ENCODE assay signal across 21 cellular contexts in the genomic region with DNA sequence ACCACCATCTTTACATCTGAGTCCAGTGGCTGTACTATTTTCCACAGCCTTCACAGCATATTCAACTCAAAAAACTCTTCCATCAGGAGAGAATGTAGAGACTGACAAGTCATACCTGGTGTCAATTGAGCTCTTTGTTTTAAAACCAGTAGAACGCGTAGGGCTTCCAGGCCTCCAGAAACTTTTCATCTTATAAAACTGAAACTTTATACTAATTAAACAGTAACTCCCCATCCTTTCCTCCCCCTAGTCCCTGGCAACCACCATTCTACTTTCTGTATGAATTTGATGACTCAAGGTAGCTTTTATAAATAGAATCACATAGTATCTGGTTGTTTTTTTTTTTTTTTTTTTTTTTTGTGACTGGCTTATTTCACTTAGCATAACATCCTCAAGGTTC. TPM values are rescaled to one million over a fixed set of nuclear protein-coding genes. Genes with fewer than 3 reads are reported as not detected.
DNase-seq lines count a peak whose midpoint lies in the region; ATAC-seq, FAIRE-seq and TF ChIP-seq lines count a peak whose summit lies in the region.
"Had no signal": no experiment of that assay in that cellular context is flagged by ENCODE, and none has a peak within 500 bp of the region (broad histone marks: within the 10 kb centered on the region; RNA-seq: fewer than 3 reads in every experiment).

No MANE protein-coding gene starts in this region.

- no peak for FAIRE-seq in kidney (lab: Jason Lieb, UNC)
- FAIRE-seq: A549 had no signal

- no peaks in the 10 kb centered on the region for H3F3A ChIP-seq in PC-3 (ENCODE audit: low read length, unreplicated experiment)

- no peak overlapping the region for H3K27ac Mint-ChIP-seq in activated CD4-positive, alpha-beta T cell treated with anti-CD3 and anti-CD28 coated beads, Interleukin-2, amount 10 ng/mL, durations not matched to agents 24 days and 14 days
- H3K27ac Mint-ChIP-seq: CD8-positive, alpha-beta T cell; IgD-negative memory B cell had no signal

- no peaks in the 10 kb centered on the region for H3K36me3 ChIP-seq in PC-3 (ENCODE audit: low read depth, low read length)
- no peaks in the 10 kb centered on the region for H3K36me3 ChIP-seq in kidney (ENCODE audit: control insufficient read depth in 1 of 2, insufficient read depth in 2 of 2, low read length in 2 of 2)
- H3K36me3 ChIP-seq: BLaER1 had no signal

- POLR2A ChIA-PET in PC-3 (lab: Charles Lee; ENCODE audit: unreplicated experiment) = interaction anchor here (0.7 kb wide), 1 partner anchor 179 kb away, joined by 3 read pairs; no protein-coding TSS in a partner anchor

- TF ChIP-seq CTCF in PC-3 (conservative IDR thresholded peaks at IDR 0.05; ENCODE audit: low read depth, low read length) = no peak
- TF ChIP-seq CTCF in kidney (IDR thresholded peaks at IDR 0.05; ENCODE audit: borderline replicate concordance, extremely low read depth, insufficient read depth) = no peak

- peak; percentile 95 for ATAC-seq in PC-3
- ATAC-seq: A549; CD8-positive, alpha-beta T cell had no signal

- no TSS peak for BruUV-seq in PC-3 (replicated peaks; lab: Mats Ljungman, UMichigan)

- no peaks in the 10 kb centered on the region for H3K79me2 ChIP-seq in PC-3 (ENCODE audit: low read length)

- H4K20me1 ChIP-seq in PC-3 (ENCODE audit: low read length) = no peaks in the 10 kb centered on the region
- H4K20me1 ChIP-seq: BLaER1 had no signal

- 0 out of 2 replicates have a peak overlapping the region, but pooled peaks have one; percentile 12 for H2AFZ ChIP-seq in PC-3 (ENCODE audit: low read length)

- H3K9me3 ChIP-seq in PC-3 (ENCODE audit: low read length) (no peaks in the 10 kb centered on the region), kidney (ENCODE audit: control insufficient read depth in 1 of 2, low read length in 2 of 2) (no peaks in the 10 kb centered on the region)
- H3K9me3 ChIP-seq: A549 had no signal

- DNase-seq in activated CD4-positive, alpha-beta T cell treated with anti-CD3 and anti-CD28 coated beads for 48 hours = peak; percentile 8
- no peak for DNase-seq in activated CD4-positive, alpha-beta T cell treated with anti-CD3 and anti-CD28 coated beads, Interleukin-2, amount 10 ng/mL, durations not matched to agents 24 days and 14 days
- DNase-seq in AG08396 (ENCODE audit: low spot score) = peak; percentile 36
- peak; percentile 7 for DNase-seq in DMS53 treated with DMSO at 0.1 percent for 48 hours (lab: John Stamatoyannopoulos, UW; ENCODE audit: unreplicated experiment)
- DNase-seq in PC-3 = peak; percentile 83
- DNase-seq in kidney = no peak
- no peak for DNase-seq in T-helper 1 cell
- no peak for DNase-seq in NCI-H2107 treated with DMSO at 0.1 percent for 48 hours (lab: John Stamatoyannopoulos, UW; ENCODE audit: unreplicated experiment)
- DNase-seq: CD8-positive, alpha-beta T cell; DMS79; H7; Karpas-422; NCI-H1105 treated with DMSO at 0.1 percent for 48 hours; NCI-H1694; NCI-H2081 treated with DMSO at 0.1 percent for 48 hours; NCI-H82; RPMI8226; SHP77 treated with DMSO at 0.1 percent for 48 hours had no signal

- H3K9me3 Mint-ChIP-seq in activated CD4-positive, alpha-beta T cell treated with anti-CD3 and anti-CD28 coated beads, Interleukin-2, amount 10 ng/mL, durations not matched to agents 24 days and 14 days = peaks cover 3% of the 10 kb centered on the region
- H3K9me3 Mint-ChIP-seq: CD8-positive, alpha-beta T cell had no signal

- intact Hi-C loops in activated CD4-positive, alpha-beta T cell treated with anti-CD3 and anti-CD28 coated beads, Interleukin-2, amount 10 ng/mL, durations not matched to agents 24 days and 14 days (cut with micrococcal nuclease) = no loop called here
- intact Hi-C loops in PC-3 (cut with micrococcal nuclease) (no loop called here), kidney (cut with DNase I) (no loop called here)

- no peak overlapping the region; the same call in 1 of the 2 replicates for H3K4me3 ChIP-seq in PC-3 (ENCODE audit: low read length)
- H3K4me3 ChIP-seq in kidney (ENCODE audit: low read length in 2 of 2) = no peak overlapping the region
- H3K4me3 ChIP-seq: A549, BLaER1 had no signal

- H3K36me3 Mint-ChIP-seq in activated CD4-positive, alpha-beta T cell treated with anti-CD3 and anti-CD28 coated beads, Interleukin-2, amount 10 ng/mL, durations not matched to agents 24 days and 14 days (ENCODE audit: low read depth) = no peaks in the 10 kb centered on the region
- H3K36me3 Mint-ChIP-seq: CD8-positive, alpha-beta T cell; IgD-negative memory B cell had no signal

- no peaks in the 10 kb centered on the region for H3K27me3 ChIP-seq in PC-3 (ENCODE audit: low read length)
- H3K27me3 ChIP-seq: BLaER1 had no signal

- no peaks in the 10 kb centered on the region for H3K9me2 ChIP-seq in PC-3 (replicated peaks; ENCODE audit: low read length)

- H3K27ac ChIP-seq in PC-3 (ENCODE audit: low read length) (peak overlapping the region; percentile 83), kidney (ENCODE audit: low read depth in 2 of 2, low read length in 2 of 2) (no peak overlapping the region)
- H3K27ac ChIP-seq: A549, BLaER1 had no signal

- H3K4me3 Mint-ChIP-seq in activated CD4-positive, alpha-beta T cell treated with anti-CD3 and anti-CD28 coated beads, Interleukin-2, amount 10 ng/mL, durations not matched to agents 24 days and 14 days = no peak overlapping the region
- H3K4me3 Mint-ChIP-seq: CD8-positive, alpha-beta T cell; IgD-negative memory B cell had no signal

- peaks cover 24% of the 10 kb centered on the region for H3K4me1 ChIP-seq in PC-3 (ENCODE audit: insufficient read depth, low read length)
- H3K4me1 ChIP-seq in kidney (ENCODE audit: control insufficient read depth in 1 of 2, insufficient read depth in 1 of 2, low read depth in 1 of 2, low read length in 2 of 2) = no peaks in the 10 kb centered on the region
- H3K4me1 ChIP-seq: A549, BLaER1 had no signal

- H3K9ac ChIP-seq in PC-3 (ENCODE audit: low read length) (peak overlapping the region; percentile 30; the same call in 1 of the 2 replicates), kidney (ENCODE audit: low read length in 2 of 2) (no peak overlapping the region)
- H3K9ac ChIP-seq: BLaER1 had no signal

- H3K4me2 ChIP-seq in PC-3 (ENCODE audit: low read length) = peak overlapping the region; percentile 52
- H3K4me2 ChIP-seq: A549, BLaER1 had no signal

- no peaks in the 10 kb centered on the region for H3K27me3 Mint-ChIP-seq in activated CD4-positive, alpha-beta T cell treated with anti-CD3 and anti-CD28 coated beads, Interleukin-2, amount 10 ng/mL, durations not matched to agents 24 days and 14 days

- CTCF ChIA-PET in PC-3 (lab: Charles Lee) = no interaction called here

- no peaks in the 10 kb centered on the region for H3K4me1 Mint-ChIP-seq in activated CD4-positive, alpha-beta T cell treated with anti-CD3 and anti-CD28 coated beads, Interleukin-2, amount 10 ng/mL, durations not matched to agents 24 days and 14 days
- H3K4me1 Mint-ChIP-seq: IgD-negative memory B cell had no signal

RNA-seq across cellular contexts. Expression of gene ZSCAN20, which starts 40.2 kb away (rescaled TPM):
- 2.0 and 2.8 TPM in 2 replicates for total RNA-seq in activated CD4-positive, alpha-beta T cell treated with anti-CD3 and anti-CD28 coated beads, Interleukin-2, amount 10 ng/mL, durations not matched to agents 24 days and 14 days
- total RNA-seq in PC-3 (2014; rRNA removed) (0.84 and 1.6 TPM in 2 replicates), kidney (6.3 TPM)
- 0.99 TPM for polyA plus RNA-seq in kidney (ENCODE audit: insufficient read depth, low read depth, low replicate concordance)

Comparison
In these comparisons a context has a peak if more than half of its experiments do, and no peak if none do; other contexts are left out.
1. DNase-seq: peak in activated CD4-positive, alpha-beta T cell treated with anti-CD3 and anti-CD28 coated beads for 48 hours (single experiment), AG08396 (single experiment), DMS53 treated with DMSO at 0.1 percent for 48 hours (single experiment) and PC-3 (single experiment); none in activated CD4-positive, alpha-beta T cell treated with anti-CD3 and anti-CD28 coated beads, Interleukin-2, amount 10 ng/mL, durations not matched to agents 24 days and 14 days (single experiment), kidney (single experiment), T-helper 1 cell (0 of 5) and NCI-H2107 treated with DMSO at 0.1 percent for 48 hours (single experiment).